In genomic region chr14:87785868-87786267, GRCh38 we compare ENCODE assay signal across 14 cellular contexts.
"Had no signal": no experiment of that assay in that cellular context is flagged by ENCODE, and none has a peak within 500 bp of the region (broad histone marks: within the 10 kb centered on the region; RNA-seq: fewer than 3 reads in every experiment).

No MANE protein-coding gene starts in this region.

- DNase-seq: activated CD4-positive, alpha-beta T cell treated with anti-CD3 and anti-CD28 coated beads, Interleukin-2, amount 50 U/mL, for 1 hour; activated CD8-positive, alpha-beta memory T cell treated with anti-CD3 and anti-CD28 coated beads for 24 hours; activated gamma-delta T cell treated with Interleukin-2 at 50 U/mL for 16 hours; activated naive CD8-positive, alpha-beta T cell treated with anti-CD3 and anti-CD28 coated beads, Interleukin-2, amount 10 ng/mL, durations not matched to agents 7 days and 5 days; cortex of kidney; effector CD8-positive, alpha-beta T cell; esophagus squamous epithelium; head of caudate nucleus; immature natural killer cell; mesenchymal stem cell; naive thymus-derived CD8-positive, alpha-beta T cell; posterior cingulate gyrus; upper lobe of right lung had no signal

- ATAC-seq: naive thymus-derived CD8-positive, alpha-beta T cell; stimulated activated effector memory CD8-positive, alpha-beta T cell treated with anti-CD3 and anti-CD28 coated beads, Interleukin-12 subunit alpha, Interleukin-12 subunit beta, amount 100 ng/mL, for 72 hours; upper lobe of right lung had no signal
